Comparison of ENCODE assay signal across 1 cellular context in the genomic region with DNA sequence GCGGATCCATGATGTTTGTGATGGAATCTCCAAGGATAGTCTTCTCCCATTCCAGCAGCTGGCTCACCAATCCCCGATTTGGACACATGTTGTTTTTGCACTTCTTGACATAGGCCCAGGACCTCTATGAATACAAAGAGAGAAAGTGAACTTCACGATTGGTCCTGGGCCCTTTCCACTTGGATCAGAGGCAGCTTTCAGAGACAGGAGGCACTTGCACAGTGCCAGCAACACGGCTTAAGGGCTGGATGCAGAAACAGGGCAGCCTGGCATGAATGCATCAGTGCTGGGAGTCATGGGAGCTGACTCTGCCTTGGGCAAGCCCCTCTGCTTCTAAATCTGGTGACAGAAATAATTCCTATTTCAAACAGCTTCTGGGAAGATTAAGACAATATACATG.
TF ChIP-seq lines count a peak whose summit lies in the region.

No MANE protein-coding gene starts in this region.

TF ChIP-seq in WTC11, 78 proteins besides CTCF, POLR2A, EP300 and RAD21 (continued from another document):
- TF ChIP-seq, protein P1, sequence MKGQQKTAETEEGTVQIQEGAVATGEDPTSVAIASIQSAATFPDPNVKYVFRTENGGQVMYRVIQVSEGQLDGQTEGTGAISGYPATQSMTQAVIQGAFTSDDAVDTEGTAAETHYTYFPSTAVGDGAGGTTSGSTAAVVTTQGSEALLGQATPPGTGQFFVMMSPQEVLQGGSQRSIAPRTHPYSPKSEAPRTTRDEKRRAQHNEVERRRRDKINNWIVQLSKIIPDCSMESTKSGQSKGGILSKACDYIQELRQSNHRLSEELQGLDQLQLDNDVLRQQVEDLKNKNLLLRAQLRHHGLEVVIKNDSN (CRISPR knock-in tag; IDR thresholded peaks at IDR 0.05) = no peak
- TF ChIP-seq IRF2 (CRISPR knock-in tag; IDR thresholded peaks at IDR 0.05; ENCODE audit: borderline replicate concordance, low read depth) (no peak), JAZF1 (CRISPR knock-in tag; IDR thresholded peaks at IDR 0.05) (no peak), ESRRA (CRISPR knock-in tag; IDR thresholded peaks at IDR 0.05; ENCODE audit: borderline replicate concordance) (no peak), ZNF138 (CRISPR knock-in tag; conservative IDR thresholded peaks at IDR 0.05) (no peak)
- TF ChIP-seq, protein P2, sequence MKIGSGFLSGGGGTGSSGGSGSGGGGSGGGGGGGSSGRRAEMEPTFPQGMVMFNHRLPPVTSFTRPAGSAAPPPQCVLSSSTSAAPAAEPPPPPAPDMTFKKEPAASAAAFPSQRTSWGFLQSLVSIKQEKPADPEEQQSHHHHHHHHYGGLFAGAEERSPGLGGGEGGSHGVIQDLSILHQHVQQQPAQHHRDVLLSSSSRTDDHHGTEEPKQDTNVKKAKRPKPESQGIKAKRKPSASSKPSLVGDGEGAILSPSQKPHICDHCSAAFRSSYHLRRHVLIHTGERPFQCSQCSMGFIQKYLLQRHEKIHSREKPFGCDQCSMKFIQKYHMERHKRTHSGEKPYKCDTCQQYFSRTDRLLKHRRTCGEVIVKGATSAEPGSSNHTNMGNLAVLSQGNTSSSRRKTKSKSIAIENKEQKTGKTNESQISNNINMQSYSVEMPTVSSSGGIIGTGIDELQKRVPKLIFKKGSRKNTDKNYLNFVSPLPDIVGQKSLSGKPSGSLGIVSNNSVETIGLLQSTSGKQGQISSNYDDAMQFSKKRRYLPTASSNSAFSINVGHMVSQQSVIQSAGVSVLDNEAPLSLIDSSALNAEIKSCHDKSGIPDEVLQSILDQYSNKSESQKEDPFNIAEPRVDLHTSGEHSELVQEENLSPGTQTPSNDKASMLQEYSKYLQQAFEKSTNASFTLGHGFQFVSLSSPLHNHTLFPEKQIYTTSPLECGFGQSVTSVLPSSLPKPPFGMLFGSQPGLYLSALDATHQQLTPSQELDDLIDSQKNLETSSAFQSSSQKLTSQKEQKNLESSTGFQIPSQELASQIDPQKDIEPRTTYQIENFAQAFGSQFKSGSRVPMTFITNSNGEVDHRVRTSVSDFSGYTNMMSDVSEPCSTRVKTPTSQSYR (CRISPR knock-in tag; IDR thresholded peaks at IDR 0.05) = no peak
- TF ChIP-seq, protein P3, sequence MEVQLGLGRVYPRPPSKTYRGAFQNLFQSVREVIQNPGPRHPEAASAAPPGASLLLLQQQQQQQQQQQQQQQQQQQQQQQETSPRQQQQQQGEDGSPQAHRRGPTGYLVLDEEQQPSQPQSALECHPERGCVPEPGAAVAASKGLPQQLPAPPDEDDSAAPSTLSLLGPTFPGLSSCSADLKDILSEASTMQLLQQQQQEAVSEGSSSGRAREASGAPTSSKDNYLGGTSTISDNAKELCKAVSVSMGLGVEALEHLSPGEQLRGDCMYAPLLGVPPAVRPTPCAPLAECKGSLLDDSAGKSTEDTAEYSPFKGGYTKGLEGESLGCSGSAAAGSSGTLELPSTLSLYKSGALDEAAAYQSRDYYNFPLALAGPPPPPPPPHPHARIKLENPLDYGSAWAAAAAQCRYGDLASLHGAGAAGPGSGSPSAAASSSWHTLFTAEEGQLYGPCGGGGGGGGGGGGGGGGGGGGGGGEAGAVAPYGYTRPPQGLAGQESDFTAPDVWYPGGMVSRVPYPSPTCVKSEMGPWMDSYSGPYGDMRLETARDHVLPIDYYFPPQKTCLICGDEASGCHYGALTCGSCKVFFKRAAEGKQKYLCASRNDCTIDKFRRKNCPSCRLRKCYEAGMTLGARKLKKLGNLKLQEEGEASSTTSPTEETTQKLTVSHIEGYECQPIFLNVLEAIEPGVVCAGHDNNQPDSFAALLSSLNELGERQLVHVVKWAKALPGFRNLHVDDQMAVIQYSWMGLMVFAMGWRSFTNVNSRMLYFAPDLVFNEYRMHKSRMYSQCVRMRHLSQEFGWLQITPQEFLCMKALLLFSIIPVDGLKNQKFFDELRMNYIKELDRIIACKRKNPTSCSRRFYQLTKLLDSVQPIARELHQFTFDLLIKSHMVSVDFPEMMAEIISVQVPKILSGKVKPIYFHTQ (CRISPR knock-in tag; IDR thresholded peaks at IDR 0.05) = no peak
- TF ChIP-seq, protein P4, sequence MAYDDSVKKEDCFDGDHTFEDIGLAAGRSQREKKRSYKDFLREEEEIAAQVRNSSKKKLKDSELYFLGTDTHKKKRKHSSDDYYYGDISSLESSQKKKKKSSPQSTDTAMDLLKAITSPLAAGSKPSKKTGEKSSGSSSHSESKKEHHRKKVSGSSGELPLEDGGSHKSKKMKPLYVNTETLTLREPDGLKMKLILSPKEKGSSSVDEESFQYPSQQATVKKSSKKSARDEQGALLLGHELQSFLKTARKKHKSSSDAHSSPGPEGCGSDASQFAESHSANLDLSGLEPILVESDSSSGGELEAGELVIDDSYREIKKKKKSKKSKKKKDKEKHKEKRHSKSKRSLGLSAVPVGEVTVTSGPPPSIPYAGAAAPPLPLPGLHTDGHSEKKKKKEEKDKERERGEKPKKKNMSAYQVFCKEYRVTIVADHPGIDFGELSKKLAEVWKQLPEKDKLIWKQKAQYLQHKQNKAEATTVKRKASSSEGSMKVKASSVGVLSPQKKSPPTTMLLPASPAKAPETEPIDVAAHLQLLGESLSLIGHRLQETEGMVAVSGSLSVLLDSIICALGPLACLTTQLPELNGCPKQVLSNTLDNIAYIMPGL (CRISPR knock-in tag; IDR thresholded peaks at IDR 0.05) = no peak
